ENCODE assay signal across 13 cellular contexts in genomic region chr3:140022061-140022781, GRCh38.
DNase-seq lines count a peak whose midpoint lies in the region; ATAC-seq and TF ChIP-seq lines count a peak whose summit lies in the region.
"Had no signal": no experiment of that assay in that cellular context is flagged by ENCODE, and none has a peak within 500 bp of the region (broad histone marks: within the 10 kb centered on the region; RNA-seq: fewer than 3 reads in every experiment).

No MANE protein-coding gene starts in this region.

- intact Hi-C loops in Right ventricle myocardium inferior (cut with DNase I) = no loop called here
- intact Hi-C loops in tibial artery (cut with DNase I; ENCODE audit: low total_unique reads) = no loop called here

- TF ChIP-seq CTCF in right atrium auricular region (IDR thresholded peaks at IDR 0.05) (no peak), tibial artery (IDR thresholded peaks at IDR 0.05) (peak; percentile 9)

- no peaks in the 10 kb centered on the region for H3K27me3 ChIP-seq in right atrium auricular region
- no peaks in the 10 kb centered on the region for H3K27me3 ChIP-seq in tibial artery
- H3K27me3 ChIP-seq: spleen had no signal

- ATAC-seq in Right ventricle myocardium inferior = peak; percentile 82
- no peak for ATAC-seq in GM21526 (IDR thresholded peaks at IDR 0.05; ENCODE audit: low FRiP score, unreplicated experiment)
- ATAC-seq: activated T-cell treated with anti-CD3 and anti-CD28 coated beads, Interleukin-2, amount 50 U/mL, for 72 hours; HCT116 had no signal

- H3K4me1 ChIP-seq in right atrium auricular region (peaks cover 0 to 25% of the 10 kb centered on the region in 2 donors), tibial artery (peaks cover 0 to 48% (median 30%) of the 10 kb centered on the region in 4 donors)
- H3K4me1 ChIP-seq: spleen had no signal

- DNase-seq in Right ventricle myocardium inferior (ENCODE audit: missing footprints) (no peak), right atrium auricular region (ENCODE audit: low spot score) (no peak), cerebellum (ENCODE audit: low spot score) (peak; percentile 67), medulla oblongata (ENCODE audit: extremely low spot score) (peak; percentile 71), tibial artery (peak in 1 of 2 donors; percentile 72), NOMO-1 (lab: John Stamatoyannopoulos, UW; ENCODE audit: unreplicated experiment in 2 of 2) (no peak)
- DNase-seq in NK-92 treated with Interleukin-12 subunit alpha and Interleukin-12 subunit beta, amount 100 ng/mL, for 24 hours (lab: John Stamatoyannopoulos, UW) = no peak
- DNase-seq: activated CD4-positive, alpha-beta T cell treated with anti-CD3 and anti-CD28 coated beads, Interleukin-2, amount 50 U/mL, for 4 hours; activated T-cell treated with anti-CD3 and anti-CD28 coated beads, Interleukin-2, amount 50 U/mL, for 72 hours; NCI-H1417 treated with DMSO at 0.1 percent for 48 hours; spleen had no signal

- H3K27ac ChIP-seq in right atrium auricular region (no peak overlapping the region), tibial artery (peak overlapping the region; percentile 74 to 75)
- H3K27ac ChIP-seq: spleen had no signal

- H3K36me3 ChIP-seq in right atrium auricular region (no peaks in the 10 kb centered on the region), tibial artery (no peaks in the 10 kb centered on the region)
- H3K36me3 ChIP-seq: spleen had no signal

- no peak overlapping the region for H3K4me3 ChIP-seq in right atrium auricular region
- no peak overlapping the region for H3K4me3 ChIP-seq in tibial artery
- H3K4me3 ChIP-seq: spleen had no signal

- H3K9me3 ChIP-seq in right atrium auricular region = no peaks in the 10 kb centered on the region
- no peaks in the 10 kb centered on the region for H3K9me3 ChIP-seq in tibial artery
- H3K9me3 ChIP-seq: spleen had no signal

Comparison
In these comparisons a context has a peak if more than half of its experiments do, and no peak if none do; other contexts are left out.
1. DNase-seq: peak in cerebellum (single experiment) and medulla oblongata (single experiment); none in Right ventricle myocardium inferior (single experiment), right atrium auricular region (single experiment), NOMO-1 (0 of 2) and NK-92 treated with Interleukin-12 subunit alpha and Interleukin-12 subunit beta, amount 100 ng/mL, for 24 hours (single experiment).
2. H3K27ac ChIP-seq: peak in tibial artery (2 of 2); none in right atrium auricular region (0 of 2).
3. CTCF ChIP-seq: peak in tibial artery (2 of 2); none in right atrium auricular region (0 of 2).